ENCODE assay signal across 1 cellular context in the genomic region with DNA sequence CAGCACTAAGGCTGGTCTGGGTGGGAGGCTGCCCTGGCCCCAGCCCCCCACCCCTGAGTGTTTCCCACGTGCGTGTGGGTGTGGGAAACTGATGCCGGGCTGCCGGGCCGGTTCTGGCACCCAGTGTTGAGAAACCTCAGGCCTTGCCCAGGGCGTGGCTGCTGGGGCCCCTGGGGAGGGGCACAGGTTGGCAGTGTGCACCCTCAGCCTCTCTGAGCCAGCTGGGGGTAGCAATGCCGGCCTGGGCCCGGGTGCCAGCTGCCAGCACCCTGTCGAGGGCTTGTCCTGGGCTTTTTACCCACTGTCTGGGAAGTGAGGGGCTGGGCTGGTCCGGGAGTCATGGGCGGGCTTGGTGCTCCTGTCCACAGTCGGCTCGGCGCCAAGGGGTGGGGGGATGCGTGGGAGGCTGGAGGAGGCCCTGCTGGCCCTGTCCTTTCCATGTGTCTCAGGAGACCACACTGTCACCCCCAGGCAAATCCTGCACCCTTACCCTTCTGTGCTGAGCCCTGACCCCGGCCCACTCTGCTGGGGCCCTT.
TF ChIP-seq lines count a peak whose summit lies in the region.

No MANE protein-coding gene starts in this region.

TF ChIP-seq in WTC11, 78 proteins besides CTCF, POLR2A, EP300 and RAD21 (continued from another document):
- TF ChIP-seq PREB (CRISPR knock-in tag; IDR thresholded peaks at IDR 0.05; ENCODE audit: borderline replicate concordance) (no peak), SMAD3 (CRISPR knock-in tag; IDR thresholded peaks at IDR 0.05; ENCODE audit: borderline replicate concordance) (no peak)
